Comparison of ENCODE assay signal across 8 cellular contexts in the genomic region with DNA sequence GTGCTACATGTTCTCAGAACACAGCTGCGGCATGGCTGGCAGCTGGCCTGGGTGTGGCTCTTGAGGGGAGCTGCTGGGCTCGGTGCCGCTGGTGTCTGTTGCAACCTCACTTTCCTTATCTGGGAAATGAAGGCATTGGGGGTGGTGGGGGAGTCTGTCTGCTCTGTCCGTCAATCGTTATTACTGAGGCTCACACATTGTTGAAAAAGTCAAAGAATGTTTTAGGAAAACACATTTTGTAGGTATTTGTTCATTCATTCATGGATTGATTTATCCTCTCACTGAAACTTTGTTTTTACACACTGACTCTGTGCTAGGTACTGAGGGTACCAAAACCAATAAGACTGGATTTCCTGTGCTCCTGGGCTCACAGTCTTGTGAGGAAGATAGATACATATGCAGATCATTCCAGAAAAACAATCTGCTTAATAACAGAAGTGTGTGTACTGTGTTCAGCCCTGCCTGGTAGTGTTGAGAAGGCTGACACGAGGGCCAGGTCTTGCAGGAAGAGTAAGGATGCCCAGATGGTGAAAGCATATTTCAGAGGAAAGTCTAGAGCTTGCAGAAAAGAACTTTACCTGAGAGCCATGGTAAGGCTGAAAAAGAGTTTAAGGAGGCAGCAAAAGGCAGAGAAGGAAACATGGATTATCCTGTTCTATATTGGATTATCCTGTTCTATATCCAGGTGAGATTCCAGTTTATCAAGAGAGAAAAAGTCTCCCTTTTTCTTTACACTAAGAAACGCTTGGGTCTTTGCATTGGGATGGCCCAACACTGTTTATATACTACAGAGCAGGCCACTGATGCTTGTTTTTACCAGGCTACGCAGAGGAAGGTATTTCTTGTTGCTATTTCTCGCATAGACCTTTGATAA.
DNase-seq lines count a peak whose midpoint lies in the region; ATAC-seq lines count a peak whose summit lies in the region.

No MANE protein-coding gene starts in this region.

- DNase-seq in NCI-H2107 treated with DMSO at 0.1 percent for 48 hours (lab: John Stamatoyannopoulos, UW; ENCODE audit: unreplicated experiment), result peak; percentile 23
- DNase-seq in activated CD8-positive, alpha-beta memory T cell treated with anti-CD3 and anti-CD28 coated beads, Interleukin-2, amount 50 U/mL, for 48 hours, result peak; percentile 71
- DNase-seq in left cardiac atrium, result peak; percentile 87
- peak; percentile 26 for DNase-seq in stimulated activated CD8-positive, alpha-beta memory T cell treated with anti-CD3 and anti-CD28 coated beads, Interleukin-12 subunit alpha, Interleukin-12 subunit beta, amount 100 ng/mL, for 1 hour (ENCODE audit: low read depth)
- no peak for DNase-seq in D341Med (ENCODE audit: low spot score)
- DNase-seq in globus pallidus (ENCODE audit: low spot score), result no peak

- peak; percentile 74 to 89 for ATAC-seq in left cardiac atrium
- ATAC-seq in GM18873 (IDR thresholded peaks at IDR 0.05; ENCODE audit: low FRiP score, unreplicated experiment), result no peak
- no peak for ATAC-seq in GM21825 (IDR thresholded peaks at IDR 0.05; ENCODE audit: unreplicated experiment)

- intact Hi-C loops in left cardiac atrium (cut with DNase I), result loop anchor here (2.0 to 5.0 kb wide), 6 partner anchors 116 to 605 kb away; partner anchors contain the start of gene TLR10 (in 1 of the 2)

Comparison
In these comparisons a context has a peak if more than half of its experiments do, and no peak if none do; other contexts are left out.
1. DNase-seq: peak in NCI-H2107 treated with DMSO at 0.1 percent for 48 hours (single experiment), activated CD8-positive, alpha-beta memory T cell treated with anti-CD3 and anti-CD28 coated beads, Interleukin-2, amount 50 U/mL, for 48 hours (single experiment), left cardiac atrium (single experiment) and stimulated activated CD8-positive, alpha-beta memory T cell treated with anti-CD3 and anti-CD28 coated beads, Interleukin-12 subunit alpha, Interleukin-12 subunit beta, amount 100 ng/mL, for 1 hour (single experiment); none in D341Med (single experiment) and globus pallidus (single experiment).
2. ATAC-seq: peak in left cardiac atrium (2 of 2); none in GM18873 (single experiment) and GM21825 (single experiment).